8 cellular contexts compared by ENCODE assay signal in genomic region chr19:2235026-2235395, GRCh38. TPM values are rescaled to one million over a fixed set of nuclear protein-coding genes. Genes with fewer than 3 reads are reported as not detected.
A peak's percentile ranks its signal among the peaks of the same experiment; 100 is the strongest.
DNase-seq lines count a peak whose midpoint lies in the region; ATAC-seq and TF ChIP-seq lines count a peak whose summit lies in the region.

No MANE protein-coding gene starts in this region.

- ATAC-seq in HG02870 (IDR thresholded peaks at IDR 0.05; ENCODE audit: unreplicated experiment), result no peak

- H3K4me2 ChIP-seq in OCI-LY3 (ENCODE audit: low read length), result peak overlapping the region; percentile 95

- H3K4me3 ChIP-seq in CD4-positive, alpha-beta memory T cell (ENCODE audit: low read length in 2 of 2), result peak overlapping the region in 1 of 2 donors; percentile 88
- H3K4me3 ChIP-seq in OCI-LY3 (ENCODE audit: low read length), result peak overlapping the region; percentile 89

- H3K79me2 ChIP-seq in OCI-LY3 (ENCODE audit: low read length), result peaks cover 70% of the 10 kb centered on the region

- no peaks in the 10 kb centered on the region for H3K27me3 ChIP-seq in CD4-positive, alpha-beta memory T cell (ENCODE audit: insufficient read depth, low read length)
- no peaks in the 10 kb centered on the region for H3K27me3 ChIP-seq in OCI-LY3 (ENCODE audit: low read depth, low read length)

- peaks cover 2 to 5% of the 10 kb centered on the region in 2 donors for H3K27me3 Mint-ChIP-seq in CD4-positive, alpha-beta memory T cell
- H3K27me3 Mint-ChIP-seq in osteocyte (ENCODE audit: unreplicated experiment), result no peaks in the 10 kb centered on the region

- no peak for TF ChIP-seq CTCF in OCI-LY3 (IDR thresholded peaks at IDR 0.05; ENCODE audit: low read depth, low read length)
- TF ChIP-seq CTCF in osteocyte (IDR thresholded peaks at IDR 0.05), result no peak

- peak overlapping the region; percentile 98 for H3K27ac ChIP-seq in CD4-positive, alpha-beta memory T cell (ENCODE audit: low read depth, low read length)
- H3K27ac ChIP-seq in OCI-LY3 (ENCODE audit: low read length) (peak overlapping the region; percentile 42), epithelial cell of prostate (peak overlapping the region; percentile 89)

- no peak for DNase-seq in CD4-positive, alpha-beta memory T cell
- DNase-seq in epithelial cell of prostate (ENCODE audit: low read depth, low spot score) (no peak), osteocyte (ENCODE audit: extremely low spot score, unreplicated experiment) (no peak), NOMO-1 (lab: John Stamatoyannopoulos, UW; ENCODE audit: unreplicated experiment in 2 of 2) (no peak), ecto neural progenitor cell (ENCODE audit: low spot score) (no peak)
- no peak for DNase-seq in activated CD8-positive, alpha-beta memory T cell treated with anti-CD3 and anti-CD28 coated beads for 24 hours

- intact Hi-C loops in CD4-positive, alpha-beta memory T cell (cut with micrococcal nuclease), result loop anchor here (5.0 kb wide), 1 partner anchor 242 kb away; the partner anchor contains the start of gene GADD45B

- peaks cover 6% of the 10 kb centered on the region for H3K36me3 ChIP-seq in CD4-positive, alpha-beta memory T cell (ENCODE audit: insufficient read depth, low read length)
- peaks cover 42% of the 10 kb centered on the region for H3K36me3 ChIP-seq in OCI-LY3 (replicated peaks; ENCODE audit: low read depth, low read length)

- CTCF ChIA-PET in CD4-positive, alpha-beta memory T cell (lab: Charles Lee; ENCODE audit: partially characterized antibody), result interaction anchor here (1.3 to 4.2 kb wide), 7 partner anchors 23 to 157 kb away, joined by 3 to 41 read pairs (median 7); no protein-coding TSS in a partner anchor

- H4K20me1 ChIP-seq in OCI-LY3 (ENCODE audit: insufficient read depth, low read length), result peaks cover 28% of the 10 kb centered on the region

- peaks cover 0 to 5% (median 0%) of the 10 kb centered on the region in 8 donors for H3K9me3 Mint-ChIP-seq in CD4-positive, alpha-beta memory T cell
- H3K9me3 Mint-ChIP-seq in osteocyte (ENCODE audit: unreplicated experiment), result no peaks in the 10 kb centered on the region

- peaks cover 5 to 40% of the 10 kb centered on the region in 2 donors for H3K36me3 Mint-ChIP-seq in CD4-positive, alpha-beta memory T cell
- H3K36me3 Mint-ChIP-seq in osteocyte (ENCODE audit: unreplicated experiment), result peaks cover 8% of the 10 kb centered on the region

- peaks cover 47% of the 10 kb centered on the region for H3K4me1 ChIP-seq in CD4-positive, alpha-beta memory T cell (ENCODE audit: insufficient read depth, low read length)
- peaks cover 31% of the 10 kb centered on the region for H3K4me1 ChIP-seq in OCI-LY3 (ENCODE audit: low read length)

- H3K9ac ChIP-seq in OCI-LY3 (ENCODE audit: low read length), result peak overlapping the region; percentile 93

- H3K4me1 Mint-ChIP-seq in CD4-positive, alpha-beta memory T cell, result peaks cover 28 to 52% (median 40%) of the 10 kb centered on the region in 4 donors
- peaks cover 42% of the 10 kb centered on the region for H3K4me1 Mint-ChIP-seq in osteocyte (ENCODE audit: unreplicated experiment)

- no peaks in the 10 kb centered on the region for H3K9me3 ChIP-seq in CD4-positive, alpha-beta memory T cell (ENCODE audit: control insufficient read depth in 1 of 2, low read length in 2 of 2)
- no peaks in the 10 kb centered on the region for H3K9me3 ChIP-seq in OCI-LY3 (ENCODE audit: insufficient read depth, low read length)

- H3K27ac Mint-ChIP-seq in CD4-positive, alpha-beta memory T cell, result peak overlapping the region; percentile 57 to 96 (median 89)
- H3K27ac Mint-ChIP-seq in osteocyte (ENCODE audit: unreplicated experiment), result peak overlapping the region; percentile 80

- POLR2A ChIA-PET in CD4-positive, alpha-beta memory T cell (lab: Charles Lee; ENCODE audit: partially characterized antibody), result interaction anchor here (0.7 to 10.5 kb wide), 9 partner anchors 21 to 388 kb away, joined by 3 to 325 read pairs (median 4); partner anchors contain the start of genes AMH and JSRP1

- peak overlapping the region; percentile 89 to 99 (median 95) for H3K4me3 Mint-ChIP-seq in CD4-positive, alpha-beta memory T cell
- peak overlapping the region; percentile 98 for H3K4me3 Mint-ChIP-seq in osteocyte (ENCODE audit: unreplicated experiment)

- H2AFZ ChIP-seq in OCI-LY3 (ENCODE audit: low read depth, low read length), result no peak overlapping the region

RNA-seq across cellular contexts. Expression of gene PLEKHJ1, which starts 1.1 kb away (rescaled TPM):
- total RNA-seq in CD4-positive, alpha-beta memory T cell, result 10 to 100 TPM; 64.9 to 65.3 TPM
- 100 to 1,000 TPM; 105 to 119 TPM for polyA plus RNA-seq in CD4-positive, alpha-beta memory T cell
- 40.7 and 45.7 TPM in 2 replicates for total RNA-seq in osteocyte

RNA-seq across cellular contexts. Expression of gene SF3A2, which starts 1.6 kb away (rescaled TPM):
- total RNA-seq in CD4-positive, alpha-beta memory T cell, result 100 to 1,000 TPM; 140 to 141 TPM
- polyA plus RNA-seq in CD4-positive, alpha-beta memory T cell, result 10 to 100 TPM in 1 of 2 donors, 1 to 10 TPM in 1; 8.3 to 37.8 TPM
- total RNA-seq in osteocyte, result 101 and 102 TPM in 2 replicates

RNA-seq across cellular contexts. Expression of gene AMH, which starts 14.1 kb away (rescaled TPM):
- total RNA-seq in CD4-positive, alpha-beta memory T cell, result 10 to 100 TPM in 1 of 2 experiments, 1 to 10 TPM in 1; 7.5 to 12.7 TPM
- not detected for polyA plus RNA-seq in CD4-positive, alpha-beta memory T cell
- total RNA-seq in osteocyte, result 14.3 and 16.4 TPM in 2 replicates

RNA-seq across cellular contexts. Expression of gene JSRP1, which starts 21.2 kb away (rescaled TPM):
- total RNA-seq in CD4-positive, alpha-beta memory T cell, result 1 to 10 TPM; 1.3 to 1.5 TPM
- polyA plus RNA-seq in CD4-positive, alpha-beta memory T cell, result 1 to 10 TPM; 1.1 to 1.7 TPM
- total RNA-seq in osteocyte, result not detected in 2 replicates

RNA-seq across cellular contexts. Expression of gene PEAK3, which starts 47.0 kb away (rescaled TPM):
- under 1 TPM in 1 of 2 experiments, not detected in 1; 0.11 TPM for total RNA-seq in CD4-positive, alpha-beta memory T cell
- under 1 TPM; 0.07 TPM for polyA plus RNA-seq in CD4-positive, alpha-beta memory T cell
- total RNA-seq in osteocyte, result 0.44 and 0.51 TPM in 2 replicates

Comparison
In these comparisons a context has a peak if more than half of its experiments do, and no peak if none do; other contexts are left out.
1. H3K27ac ChIP-seq: peak in every context shown above with its lines; median percentile 98 in CD4-positive, alpha-beta memory T cell; 89 in epithelial cell of prostate; 42 in OCI-LY3.